9 cellular contexts compared by ENCODE assay signal in genomic region chr16:81237942-81238295, GRCh38. TPM values are rescaled to one million over a fixed set of nuclear protein-coding genes. Genes with fewer than 3 reads are reported as not detected.
DNase-seq lines count a peak whose midpoint lies in the region; ATAC-seq and TF ChIP-seq lines count a peak whose summit lies in the region.
"Had no signal": no experiment of that assay in that cellular context is flagged by ENCODE, and none has a peak within 500 bp of the region (broad histone marks: within the 10 kb centered on the region; RNA-seq: fewer than 3 reads in every experiment).

No MANE protein-coding gene starts in this region.

- no peaks in the 10 kb centered on the region for H3K27me3 ChIP-seq in Loucy (ENCODE audit: insufficient read depth, low read length, poor library complexity, severe bottlenecking)
- no peaks in the 10 kb centered on the region for H3K27me3 ChIP-seq in duodenal mucosa (ENCODE audit: control insufficient read depth in 1 of 2, insufficient read depth in 2 of 2, low read length in 2 of 2)
- no peaks in the 10 kb centered on the region for H3K27me3 ChIP-seq in mucosa of stomach (ENCODE audit: control insufficient read depth, insufficient read depth, low read length)
- no peaks in the 10 kb centered on the region for H3K27me3 ChIP-seq in transverse colon

- H3K9me2 ChIP-seq in Loucy (replicated peaks; ENCODE audit: low read depth, low read length): no peaks in the 10 kb centered on the region

- 0 out of 2 replicates have a peak overlapping the region, but pooled peaks have one; percentile 65 for H2AFZ ChIP-seq in Loucy (ENCODE audit: low read length)

- H4K20me1 ChIP-seq in Loucy (ENCODE audit: insufficient read depth, low read length, poor library complexity, severe bottlenecking): no peaks in the 10 kb centered on the region

- ATAC-seq in HG02840 (IDR thresholded peaks at IDR 0.05; ENCODE audit: low FRiP score, unreplicated experiment): no peak

- no peaks in the 10 kb centered on the region for H3K36me3 ChIP-seq in Loucy (ENCODE audit: insufficient read depth, low read length)
- H3K36me3 ChIP-seq in duodenal mucosa (ENCODE audit: control insufficient read depth in 1 of 2, insufficient read depth in 2 of 2, low read length in 2 of 2): no peaks in the 10 kb centered on the region
- no peaks in the 10 kb centered on the region for H3K36me3 ChIP-seq in mucosa of stomach (ENCODE audit: control insufficient read depth, insufficient read depth, low read length)
- no peaks in the 10 kb centered on the region for H3K36me3 ChIP-seq in transverse colon

- intact Hi-C loops in transverse colon (cut with DNase I; ENCODE audit: low total_unique reads): no loop called here

- in situ Hi-C loops in transverse colon (cut with MboI; ENCODE audit: low pct_ligation_motif_present in 1 of 4, low pct_unique_long_range_greater_than_20kb in 1 of 4, low sequenced_read_pairs in 3 of 4): no loop called here

- H3K9ac ChIP-seq in Loucy (ENCODE audit: low read depth, low read length, poor library complexity, severe bottlenecking): no peak overlapping the region
- H3K9ac ChIP-seq in duodenal mucosa (ENCODE audit: low read depth in 1 of 2, low read length in 2 of 2): peak overlapping the region in 1 of 2 donors; percentile 20
- peak overlapping the region; percentile 74 for H3K9ac ChIP-seq in mucosa of stomach (ENCODE audit: low read length)

- H3K4me2 ChIP-seq in Loucy (ENCODE audit: low read depth, low read length, poor library complexity, severe bottlenecking): no peak overlapping the region

- no peak overlapping the region for H3K4me3 ChIP-seq in Loucy (ENCODE audit: low read length, poor library complexity, severe bottlenecking)
- H3K4me3 ChIP-seq in duodenal mucosa (ENCODE audit: low read depth in 1 of 2, low read length in 2 of 2): peak overlapping the region; percentile 69 to 79
- peak overlapping the region; percentile 60 for H3K4me3 ChIP-seq in mucosa of stomach (ENCODE audit: low read length)
- peak overlapping the region in 3 of 4 donors; percentile 31 to 55 (median 35) for H3K4me3 ChIP-seq in transverse colon

- H3K9me3 ChIP-seq in Loucy (ENCODE audit: insufficient read depth, low read depth, low read length) (no peaks in the 10 kb centered on the region), duodenal mucosa (ENCODE audit: control insufficient read depth in 1 of 2, low read length in 2 of 2) (no peaks in the 10 kb centered on the region), mucosa of stomach (ENCODE audit: control insufficient read depth, low read length) (no peaks in the 10 kb centered on the region), transverse colon (no peaks in the 10 kb centered on the region)

- no peak for TF ChIP-seq EP300 in transverse colon (IDR thresholded peaks at IDR 0.05; ENCODE audit: low read depth)

- no peak for TF ChIP-seq POLR2A in transverse colon (IDR thresholded peaks at IDR 0.05)

- H3K4me1 ChIP-seq in Loucy (ENCODE audit: insufficient read depth, low read length, poor library complexity, severe bottlenecking): no peaks in the 10 kb centered on the region
- peaks cover 4 to 22% of the 10 kb centered on the region in 2 donors for H3K4me1 ChIP-seq in duodenal mucosa (ENCODE audit: control insufficient read depth in 1 of 2, insufficient read depth in 2 of 2, low read length in 2 of 2)
- H3K4me1 ChIP-seq in mucosa of stomach (ENCODE audit: control insufficient read depth, insufficient read depth, low read length): peaks cover 7% of the 10 kb centered on the region
- H3K4me1 ChIP-seq in transverse colon: peaks cover 0 to 23% (median 11%) of the 10 kb centered on the region in 4 donors

- WGBS in transverse colon (ENCODE audit: low coverage in 1 of 2), 2 donors: 40 to 51% methylated on average over 10 of the region's 10 CpGs

- DNase-seq in transverse colon (no peak), NCI-H2171 (lab: John Stamatoyannopoulos, UW) (no peak)
- no peak for DNase-seq in activated CD4-positive, alpha-beta T cell treated with anti-CD3 and anti-CD28 coated beads, Interleukin-2, amount 50 U/mL, for 4 hours
- DNase-seq: islet precursor cell had no signal

- TF ChIP-seq CTCF in Loucy (conservative IDR thresholded peaks at IDR 0.05; ENCODE audit: low read length): no peak
- no peak for TF ChIP-seq CTCF in transverse colon (IDR thresholded peaks at IDR 0.05)

- no peaks in the 10 kb centered on the region for H3K79me2 ChIP-seq in Loucy (ENCODE audit: insufficient read depth, low read length)

- no peaks in the 10 kb centered on the region for H3F3A ChIP-seq in Loucy (ENCODE audit: low read depth)

- H3K27ac ChIP-seq in duodenal mucosa (ENCODE audit: low read depth, low read length): no peak overlapping the region
- H3K27ac ChIP-seq in transverse colon: peak overlapping the region; percentile 85 to 89 (median 86)
- H3K27ac ChIP-seq: epithelial cell of prostate had no signal

RNA-seq across cellular contexts. Expression of gene BCO1, which starts 0.6 kb away (rescaled TPM):
- 10 to 100 TPM in 1 of 4 donors, 1 to 10 TPM in 3; 1.6 to 18.3 (median 4.0) TPM for total RNA-seq in transverse colon
